32 cellular contexts compared by ENCODE assay signal in genomic region chr7:109351493-109351892, GRCh38.
DNase-seq lines count a peak whose midpoint lies in the region; ATAC-seq, FAIRE-seq and TF ChIP-seq lines count a peak whose summit lies in the region.
"Had no signal": no experiment of that assay in that cellular context is flagged by ENCODE, and none has a peak within 500 bp of the region (broad histone marks: within the 10 kb centered on the region; RNA-seq: fewer than 3 reads in every experiment).

No MANE protein-coding gene starts in this region.

- H3K27me3 ChIP-seq in PC-9 (ENCODE audit: insufficient read depth, low read depth): no peaks in the 10 kb centered on the region
- no peaks in the 10 kb centered on the region for H3K27me3 ChIP-seq in CD4-positive, alpha-beta T cell (ENCODE audit: control insufficient read depth, insufficient read depth, low read length)
- no peaks in the 10 kb centered on the region for H3K27me3 ChIP-seq in right cardiac atrium (ENCODE audit: control insufficient read depth, insufficient read depth)
- H3K27me3 ChIP-seq: BE2C; BLaER1; BLaER1 treated with 17β-estradiol and CSF1 and Interleukin-3, amounts not matched to agents 10 nM and 100 nM had no signal

- H3K4me2 ChIP-seq in PC-9: no peak overlapping the region
- H3K4me2 ChIP-seq: A549; BLaER1; BLaER1 treated with 17β-estradiol and CSF1 and Interleukin-3, amounts not matched to agents 10 nM and 100 nM had no signal

- no peak overlapping the region for H3K27ac ChIP-seq in PC-9
- H3K27ac ChIP-seq in kidney (ENCODE audit: low read depth in 2 of 2, low read length in 2 of 2): no peak overlapping the region
- no peak overlapping the region for H3K27ac ChIP-seq in CD4-positive, alpha-beta T cell (ENCODE audit: low read depth, low read length)
- no peak overlapping the region for H3K27ac ChIP-seq in right cardiac atrium (ENCODE audit: low read length)
- H3K27ac ChIP-seq: 22Rv1; A549; BLaER1; BLaER1 treated with 17β-estradiol and CSF1 and Interleukin-3, amounts not matched to agents 10 nM and 100 nM; C4-2B had no signal

- no peaks in the 10 kb centered on the region for H3K9me3 Mint-ChIP-seq in CD4-positive, alpha-beta T cell
- H3K9me3 Mint-ChIP-seq: CD14-positive monocyte; CD8-positive, alpha-beta T cell had no signal

- no peaks in the 10 kb centered on the region for H3K4me1 ChIP-seq in PC-9 (replicated peaks; ENCODE audit: insufficient read depth)
- no peaks in the 10 kb centered on the region for H3K4me1 ChIP-seq in kidney (ENCODE audit: control insufficient read depth in 1 of 2, insufficient read depth in 1 of 2, low read depth in 1 of 2, low read length in 2 of 2)
- H3K4me1 ChIP-seq in right cardiac atrium (ENCODE audit: control insufficient read depth, insufficient read depth, low read length): no peaks in the 10 kb centered on the region
- H3K4me1 ChIP-seq: A549; BE2C; BLaER1; BLaER1 treated with 17β-estradiol and CSF1 and Interleukin-3, amounts not matched to agents 10 nM and 100 nM; Caco-2 had no signal

- POLR2A ChIA-PET in PC-9 (lab: Charles Lee; ENCODE audit: unreplicated experiment): interaction anchor here (0.6 kb wide), 1 partner anchor 10 kb away, joined by 4 read pairs; no protein-coding TSS in a partner anchor
- POLR2A ChIA-PET in CD4-positive, alpha-beta T cell (lab: Charles Lee): no interaction called here

- H3K4me3 Mint-ChIP-seq in CD4-positive, alpha-beta T cell: no peak overlapping the region
- H3K4me3 Mint-ChIP-seq: B cell; CD14-positive monocyte; CD4-positive, alpha-beta memory T cell; CD4-positive, CD25-positive, alpha-beta regulatory T cell; CD8-positive, alpha-beta memory T cell; CD8-positive, alpha-beta T cell had no signal

- no peaks in the 10 kb centered on the region for H3K4me1 Mint-ChIP-seq in CD4-positive, alpha-beta T cell (ENCODE audit: low read depth)
- H3K4me1 Mint-ChIP-seq: B cell; CD14-positive monocyte; CD4-positive, alpha-beta memory T cell; CD4-positive, CD25-positive, alpha-beta regulatory T cell; CD8-positive, alpha-beta memory T cell had no signal

- H3F3A ChIP-seq in PC-9 (ENCODE audit: insufficient read depth, low read depth): no peaks in the 10 kb centered on the region

- no peaks in the 10 kb centered on the region for H3K36me3 Mint-ChIP-seq in CD4-positive, alpha-beta T cell (ENCODE audit: low read depth)
- H3K36me3 Mint-ChIP-seq: CD14-positive monocyte; CD4-positive, alpha-beta memory T cell; CD4-positive, CD25-positive, alpha-beta regulatory T cell; CD8-positive, alpha-beta memory T cell; CD8-positive, alpha-beta T cell had no signal

- H3K36me3 ChIP-seq in PC-9 (ENCODE audit: low read depth): no peaks in the 10 kb centered on the region
- H3K36me3 ChIP-seq in kidney (ENCODE audit: control insufficient read depth in 1 of 2, insufficient read depth in 2 of 2, low read length in 2 of 2): no peaks in the 10 kb centered on the region
- H3K36me3 ChIP-seq: BE2C; BLaER1; BLaER1 treated with 17β-estradiol and CSF1 and Interleukin-3, amounts not matched to agents 10 nM and 100 nM had no signal

- no peaks in the 10 kb centered on the region for H4K20me1 ChIP-seq in PC-9 (ENCODE audit: insufficient read depth)
- H4K20me1 ChIP-seq: BLaER1; BLaER1 treated with 17β-estradiol and CSF1 and Interleukin-3, amounts not matched to agents 10 nM and 100 nM had no signal

- H2AFZ ChIP-seq in PC-9: peak overlapping the region; percentile 43; the same call in 1 of the 2 replicates

- H3K9me3 ChIP-seq in PC-9 (ENCODE audit: insufficient read depth, low read depth): no peaks in the 10 kb centered on the region
- H3K9me3 ChIP-seq in kidney (ENCODE audit: control insufficient read depth in 1 of 2, low read length in 2 of 2): no peaks in the 10 kb centered on the region
- no peaks in the 10 kb centered on the region for H3K9me3 ChIP-seq in CD4-positive, alpha-beta T cell (ENCODE audit: control insufficient read depth, low read length)
- no peaks in the 10 kb centered on the region for H3K9me3 ChIP-seq in right cardiac atrium (ENCODE audit: control insufficient read depth, low read length)
- H3K9me3 ChIP-seq: A549; BE2C; BLaER1; BLaER1 treated with 17β-estradiol and CSF1 and Interleukin-3, amounts not matched to agents 10 nM and 100 nM; Caco-2 had no signal

- no peaks in the 10 kb centered on the region; the same call in 1 of the 2 replicates for H3K9me2 ChIP-seq in PC-9 (ENCODE audit: insufficient read depth)

- no peak overlapping the region for H3K4me3 ChIP-seq in PC-9
- no peak overlapping the region for H3K4me3 ChIP-seq in kidney (ENCODE audit: low read length in 2 of 2)
- no peak overlapping the region for H3K4me3 ChIP-seq in right cardiac atrium (ENCODE audit: low read length)
- H3K4me3 ChIP-seq: A549; BLaER1; BLaER1 treated with 17β-estradiol and CSF1 and Interleukin-3, amounts not matched to agents 10 nM and 100 nM had no signal

- CTCF ChIA-PET in PC-9 (lab: Charles Lee): no interaction called here
- CTCF ChIA-PET in CD4-positive, alpha-beta T cell (lab: Charles Lee): no interaction called here

- H3K27ac Mint-ChIP-seq in CD4-positive, alpha-beta T cell: no peak overlapping the region
- H3K27ac Mint-ChIP-seq: B cell; CD14-positive monocyte; CD4-positive, alpha-beta memory T cell; CD4-positive, CD25-positive, alpha-beta regulatory T cell; CD8-positive, alpha-beta memory T cell; CD8-positive, alpha-beta T cell had no signal

- no peaks in the 10 kb centered on the region for H3K79me2 ChIP-seq in PC-9 (ENCODE audit: low read depth)

- intact Hi-C loops in PC-9 (cut with micrococcal nuclease; ENCODE audit: unreplicated experiment): no loop called here
- intact Hi-C loops in kidney (cut with DNase I): no loop called here
- intact Hi-C loops in posterior vena cava (cut with DNase I): no loop called here
- intact Hi-C loops in CD4-positive, alpha-beta T cell (cut with DNase I, micrococcal nuclease): loop anchor here in 1 of 2 experiments (5.0 kb wide), 1 partner anchor 901 kb away; no protein-coding TSS in a partner anchor
- intact Hi-C loops in right cardiac atrium (cut with DNase I): no loop called here

- DNase-seq in PC-9 (no peak), kidney (peak; percentile 24), posterior vena cava (ENCODE audit: low spot score) (peak; percentile 19), right cardiac atrium (no peak)
- DNase-seq in CD4-positive, alpha-beta T cell: no peak
- DNase-seq: 8988T; ACHN; AML-193; BE2C; C1 segment of cervical spinal cord; Caco-2; Calu3; CD4-positive, alpha-beta memory T cell; CD4-positive, CD25-positive, alpha-beta regulatory T cell; CD8-positive, alpha-beta memory T cell; CD8-positive, alpha-beta T cell; COR-L47; DMS 273 treated with DMSO at 0.1 percent for 48 hours; DMS153; DMS53; DMS79; DMS79 treated with DMSO at 0.1 percent for 48 hours; DND-41; EL had no signal

- WGBS in right cardiac atrium: 95% methylated on average over 9 of the region's 9 CpGs

- TF ChIP-seq CTCF in PC-9 (conservative IDR thresholded peaks at IDR 0.05): no peak
- no peak for TF ChIP-seq CTCF in kidney (IDR thresholded peaks at IDR 0.05; ENCODE audit: borderline replicate concordance, extremely low read depth, insufficient read depth)
- TF ChIP-seq CTCF in CD4-positive, alpha-beta T cell (IDR thresholded peaks at IDR 0.05): no peak

- H3K9ac ChIP-seq in kidney (ENCODE audit: low read length in 2 of 2): no peak overlapping the region
- H3K9ac ChIP-seq: BLaER1; BLaER1 treated with 17β-estradiol and CSF1 and Interleukin-3, amounts not matched to agents 10 nM and 100 nM had no signal

- no peak for FAIRE-seq in kidney (lab: Jason Lieb, UNC)
- FAIRE-seq: A549 had no signal

- BruUV-seq in PC-9 (replicated peaks; lab: Mats Ljungman, UMichigan): no TSS peak

- no peaks in the 10 kb centered on the region for H3K27me3 Mint-ChIP-seq in CD4-positive, alpha-beta T cell
- H3K27me3 Mint-ChIP-seq: B cell; CD4-positive, alpha-beta memory T cell; CD4-positive, CD25-positive, alpha-beta regulatory T cell; CD8-positive, alpha-beta memory T cell had no signal

- no peak for ATAC-seq in GM19455 (IDR thresholded peaks at IDR 0.05; ENCODE audit: unreplicated experiment)
- no peak for ATAC-seq in CD4-positive, alpha-beta T cell (ENCODE audit: poor library complexity)
- ATAC-seq in right cardiac atrium: no peak
- ATAC-seq: A549; CD8-positive, alpha-beta T cell had no signal

Comparison
In these comparisons a context has a peak if more than half of its experiments do, and no peak if none do; other contexts are left out.
1. DNase-seq: peak in kidney (single experiment) and posterior vena cava (single experiment); none in PC-9 (0 of 2), CD4-positive, alpha-beta T cell (0 of 10) and right cardiac atrium (0 of 3).